Comparison of ENCODE assay signal across 12 cellular contexts in the genomic region with DNA sequence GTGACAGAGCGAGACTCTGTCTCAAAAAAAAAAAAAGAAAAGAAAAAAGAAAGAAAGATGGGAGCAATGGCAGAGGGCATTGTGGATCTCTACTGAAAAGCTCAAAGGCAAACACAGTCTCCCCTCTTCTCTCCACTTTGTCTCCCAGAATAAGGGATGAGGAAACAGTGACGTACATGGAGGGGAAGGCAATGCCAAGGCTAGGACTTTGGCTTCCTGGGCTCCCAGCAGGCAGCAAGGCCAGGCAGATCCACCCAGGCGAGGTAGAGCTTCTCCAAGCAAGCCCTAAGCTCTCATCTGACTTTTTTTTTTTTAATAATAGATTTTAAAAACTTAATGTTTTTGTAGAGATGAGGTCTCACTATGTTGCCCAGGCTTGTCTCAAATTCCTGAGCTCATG. TPM values are rescaled to one million over a fixed set of nuclear protein-coding genes. Genes with fewer than 3 reads are reported as not detected.
DNase-seq lines count a peak whose midpoint lies in the region; ATAC-seq and TF ChIP-seq lines count a peak whose summit lies in the region.
"Had no signal": no experiment of that assay in that cellular context is flagged by ENCODE, and none has a peak within 500 bp of the region (broad histone marks: within the 10 kb centered on the region; RNA-seq: fewer than 3 reads in every experiment).

No MANE protein-coding gene starts in this region.

- WGBS in spleen, 5 donors: 48 to 70% (median 52%) methylated on average over 3 of the region's 3 CpGs

- H3K27ac ChIP-seq in epithelial cell of prostate (peak overlapping the region; percentile 97), spleen (peak overlapping the region; percentile 21 to 99 (median 97))

- H3K9me3 ChIP-seq in T-helper 17 cell (ENCODE audit: control insufficient read depth, low read length, poor library complexity, severe bottlenecking): no peaks in the 10 kb centered on the region
- no peaks in the 10 kb centered on the region for H3K9me3 ChIP-seq in spleen
- H3K9me3 ChIP-seq: body of pancreas, prostate gland had no signal

- TF ChIP-seq POLR2A in spleen (IDR thresholded peaks at IDR 0.05): no peak

- intact Hi-C loops in spleen (cut with DNase I; ENCODE audit: low total_unique reads): no loop called here

- H3K27me3 Mint-ChIP-seq in HFFc6 (ENCODE audit: insufficient read depth): no peaks in the 10 kb centered on the region; the same call in none of the 2 replicates
- no peaks in the 10 kb centered on the region for H3K27me3 Mint-ChIP-seq in T-helper 17 cell

- DNase-seq in HFFc6: no peak
- DNase-seq in T-helper 17 cell: no peak
- DNase-seq in epithelial cell of prostate (ENCODE audit: low read depth, low spot score): no peak
- DNase-seq in spleen: no peak
- no peak for DNase-seq in NCI-H2227 (lab: John Stamatoyannopoulos, UW; ENCODE audit: unreplicated experiment)
- DNase-seq: activated CD4-positive, CD25-positive, alpha-beta regulatory T cell treated with anti-CD3 and anti-CD28 coated beads, Interleukin-2, amount 50 U/mL, for 72 hours; body of pancreas; NCI-H2081 treated with DMSO at 0.1 percent for 48 hours; SIG-M5 had no signal

- no peak overlapping the region for H3K4me3 Mint-ChIP-seq in HFFc6
- peak overlapping the region; percentile 99 for H3K4me3 Mint-ChIP-seq in T-helper 17 cell

- H3K4me1 ChIP-seq in spleen: peaks cover 69 to 92% (median 82%) of the 10 kb centered on the region in 6 donors

- ATAC-seq in T-helper 17 cell: no peak
- no peak for ATAC-seq in HG02885 (IDR thresholded peaks at IDR 0.05; ENCODE audit: poor library complexity, unreplicated experiment)
- no peak for ATAC-seq in HG03354 (IDR thresholded peaks at IDR 0.05; ENCODE audit: poor library complexity, severe bottlenecking, unreplicated experiment)
- ATAC-seq: body of pancreas had no signal

- H3K36me3 Mint-ChIP-seq in HFFc6 (ENCODE audit: low read depth) (peaks cover 33% of the 10 kb centered on the region), T-helper 17 cell (ENCODE audit: low read depth) (peaks cover 20% of the 10 kb centered on the region)

- H3K27me3 ChIP-seq in spleen (replicated peaks in 1 of 7): no peaks in the 10 kb centered on the region
- H3K27me3 ChIP-seq: body of pancreas had no signal

- peaks cover 0 to 50% (median 7%) of the 10 kb centered on the region in 6 donors for H3K36me3 ChIP-seq in spleen
- H3K36me3 ChIP-seq: prostate gland had no signal

- H3K4me3 ChIP-seq in spleen: peak overlapping the region in 2 of 8 donors; percentile 96 to 98
- H3K4me3 ChIP-seq: body of pancreas, prostate gland had no signal

- H3K27ac Mint-ChIP-seq in HFFc6 (peak overlapping the region; percentile 70), T-helper 17 cell (peak overlapping the region; percentile 96)

- no peak for TF ChIP-seq CTCF in HFFc6 (IDR thresholded peaks at IDR 0.05)
- TF ChIP-seq CTCF in spleen (IDR thresholded peaks at IDR 0.05 in 8 of 11, conservative IDR thresholded peaks at IDR 0.05 in 3 of 11): no peak

- H3K4me1 Mint-ChIP-seq in HFFc6 (ENCODE audit: low read depth) (peaks cover 83% of the 10 kb centered on the region), T-helper 17 cell (peaks cover 79% of the 10 kb centered on the region)

- no peaks in the 10 kb centered on the region for H3K9me3 Mint-ChIP-seq in HFFc6

RNA-seq across cellular contexts. Expression of a gene that starts 4.6 kb away (rescaled TPM):
- 10 to 100 TPM; 82.0 to 94.6 (median 83.9) TPM for total RNA-seq in HFFc6 (2021; fragmentation: NEBNext Ultra II Directional; extraction: Animal tissue kit (Norgen Biotek cat#: 25700))
- total RNA-seq in T-helper 17 cell (100 to 1,000 TPM in 1 of 2 donors, 10 to 100 TPM in 1; 86.1 to 123 TPM), spleen (100 to 1,000 TPM; 129 to 228 (median 192) TPM)
- 10 to 100 TPM; 45.1 to 83.0 (median 63.4) TPM for polyA plus RNA-seq in spleen

RNA-seq across cellular contexts. Expression of a gene that starts 32.3 kb away (rescaled TPM):
- not detected for total RNA-seq in HFFc6 (2021; fragmentation: NEBNext Ultra II Directional; extraction: Animal tissue kit (Norgen Biotek cat#: 25700))
- not detected for total RNA-seq in T-helper 17 cell
- total RNA-seq in spleen: under 1 TPM in 1 of 7 donors, not detected in 6; 0.88 TPM
- polyA plus RNA-seq in spleen: under 1 TPM in 1 of 3 donors, not detected in 2; 0.06 TPM
- total RNA-seq: prostate gland had no signal

RNA-seq across cellular contexts. Expression of a gene that starts 39.5 kb away (rescaled TPM):
- total RNA-seq in HFFc6 (2021; fragmentation: NEBNext Ultra II Directional; extraction: Animal tissue kit (Norgen Biotek cat#: 25700)): 10 to 100 TPM; 22.6 to 26.1 (median 23.5) TPM
- total RNA-seq in T-helper 17 cell: 10 to 100 TPM; 59.9 to 63.1 TPM
- total RNA-seq in spleen: 10 to 100 TPM; 43.2 to 70.5 (median 59.3) TPM
- polyA plus RNA-seq in spleen: 10 to 100 TPM; 24.9 to 33.8 (median 29.3) TPM

RNA-seq across cellular contexts. Expression of a gene that starts 47.0 kb away (rescaled TPM):
- 100 to 1,000 TPM; 341 to 419 (median 374) TPM for total RNA-seq in HFFc6 (2021; fragmentation: NEBNext Ultra II Directional; extraction: Animal tissue kit (Norgen Biotek cat#: 25700))
- total RNA-seq in T-helper 17 cell (100 to 1,000 TPM; 217 to 234 TPM), spleen (100 to 1,000 TPM; 152 to 254 (median 183) TPM)
- 100 to 1,000 TPM; 198 to 291 (median 224) TPM for polyA plus RNA-seq in spleen
